ENCODE assay signal across 8 cellular contexts in genomic region chr1:231421616-231421970, GRCh38. TPM values are rescaled to one million over a fixed set of nuclear protein-coding genes. Genes with fewer than 3 reads are reported as not detected.
DNase-seq lines count a peak whose midpoint lies in the region; TF ChIP-seq lines count a peak whose summit lies in the region.

No MANE protein-coding gene starts in this region.

- TF ChIP-seq POLR2A in ovary (IDR thresholded peaks at IDR 0.05): no peak

- no peak for TF ChIP-seq CTCF in ovary (IDR thresholded peaks at IDR 0.05)

- H3K4me1 ChIP-seq in ovary (ENCODE audit: insufficient read depth): peaks cover 7% of the 10 kb centered on the region

- peak overlapping the region; percentile 79 for H3K4me3 ChIP-seq in H7 (ENCODE audit: insufficient read depth, low read depth, low read length)
- peak overlapping the region; percentile 73 for H3K4me3 ChIP-seq in ovary

- peak; percentile 56 for DNase-seq in NCI-H510A (lab: John Stamatoyannopoulos, UW)
- no peak for DNase-seq in NCI-H510A treated with DMSO at 0.1 percent for 48 hours (lab: John Stamatoyannopoulos, UW)
- DNase-seq in H7: no peak
- DNase-seq in NCI-H1092 (lab: John Stamatoyannopoulos, UW): peak; percentile 57
- peak; percentile 15 for DNase-seq in activated T-helper 9 cell treated with anti-CD3 and anti-CD28 coated beads, Interleukin-2, amount 50 U/mL, for 16 hours (ENCODE audit: low read depth)
- peak; percentile 51 for DNase-seq in glomerular visceral epithelial cell (ENCODE audit: extremely low spot score)
- DNase-seq in ovary: peak in 4 of 5 donors; percentile 22 to 67 (median 44)
- DNase-seq in GM19238 (ENCODE audit: insufficient read length, low spot score): no peak

- intact Hi-C loops in ovary (cut with DNase I): loop anchor here in 1 of 4 donors (10.0 kb wide), 1 partner anchor 103 kb away; the partner anchor contains the start of gene TSNAX

- 0% methylated on average over 43 to 45 of the region's 45 CpGs for WGBS in ovary, 3 donors

- H3K9me3 ChIP-seq in ovary: no peaks in the 10 kb centered on the region

- peak overlapping the region; percentile 91 to 99 for H3K27ac ChIP-seq in ovary

- no peaks in the 10 kb centered on the region for H3K36me3 ChIP-seq in H7 (replicated peaks; ENCODE audit: control insufficient read depth, insufficient read depth, low read length)
- no peaks in the 10 kb centered on the region for H3K36me3 ChIP-seq in ovary

- no peak for TF ChIP-seq EP300 in ovary (IDR thresholded peaks at IDR 0.05)

- H3K27me3 ChIP-seq in H7 (ENCODE audit: control insufficient read depth, insufficient read depth, low read length): peaks cover 45% of the 10 kb centered on the region
- no peaks in the 10 kb centered on the region for H3K27me3 ChIP-seq in ovary

RNA-seq across cellular contexts. Expression of gene EGLN1, which starts 0.5 kb away (rescaled TPM):
- 11.6 and 19.3 TPM in 2 replicates for total RNA-seq in H7 (2014; rRNA removed; shearing (Covaris generic))
- 10 to 100 TPM; 26.3 to 52.0 (median 39.1) TPM for total RNA-seq in ovary
- polyA plus RNA-seq in ovary: 10 to 100 TPM; 18.5 to 47.4 TPM

Comparison
In these comparisons a context has a peak if more than half of its experiments do, and no peak if none do; other contexts are left out.
1. DNase-seq: peak in NCI-H510A (single experiment), NCI-H1092 (single experiment), activated T-helper 9 cell treated with anti-CD3 and anti-CD28 coated beads, Interleukin-2, amount 50 U/mL, for 16 hours (single experiment), glomerular visceral epithelial cell (single experiment) and ovary (4 of 5); none in NCI-H510A treated with DMSO at 0.1 percent for 48 hours (single experiment), H7 (single experiment) and GM19238 (single experiment).